In genomic region chr10:17783751-17784150, GRCh38 we compare ENCODE assay signal across 23 cellular contexts. TPM values are rescaled to one million over a fixed set of nuclear protein-coding genes. Genes with fewer than 3 reads are reported as not detected.
DNase-seq lines count a peak whose midpoint lies in the region; ATAC-seq and TF ChIP-seq lines count a peak whose summit lies in the region.
"Had no signal": no experiment of that assay in that cellular context is flagged by ENCODE, and none has a peak within 500 bp of the region (broad histone marks: within the 10 kb centered on the region; RNA-seq: fewer than 3 reads in every experiment).

No MANE protein-coding gene starts in this region.

- intact Hi-C loops in CD14-positive monocyte (cut with micrococcal nuclease) (loop anchor here in 1 of 2 donors (10.0 kb wide), 1 partner anchor 51 kb away; no protein-coding TSS in a partner anchor), mucosa of descending colon (cut with DNase I, micrococcal nuclease) (no loop called here)
- intact Hi-C loops in naive thymus-derived CD4-positive, alpha-beta T cell (cut with micrococcal nuclease) = no loop called here

- CTCF ChIA-PET in naive thymus-derived CD4-positive, alpha-beta T cell (lab: Charles Lee) = no interaction called here

- H3K27ac ChIP-seq in naive thymus-derived CD4-positive, alpha-beta T cell (ENCODE audit: low read depth, low read length) = no peak overlapping the region

- DNase-seq in CD14-positive monocyte (ENCODE audit: low spot score) (no peak), Kasumi-1 (lab: John Stamatoyannopoulos, UW) (peak; percentile 44 to 48), adipocyte (ENCODE audit: low read depth) (peak; percentile 9), mucosa of descending colon (no peak), NCI-H2107 (lab: John Stamatoyannopoulos, UW) (no peak), GM19240 (ENCODE audit: insufficient read length, low spot score) (no peak), mesothelial cell of epicardium (ENCODE audit: low spot score in 2 of 2, unreplicated experiment in 2 of 2) (no peak)
- DNase-seq in naive thymus-derived CD4-positive, alpha-beta T cell = no peak
- DNase-seq: activated T-cell treated with anti-CD3 and anti-CD28 coated beads, Interleukin-2, amount 50 U/mL, for 72 hours; CD8-positive, alpha-beta memory T cell; DMS53; NCI-H1092; NCI-H2081; NCI-H524 treated with DMSO at 0.1 percent for 48 hours; nucleus accumbens; T-helper 9 cell had no signal

- H3K9ac ChIP-seq in adipocyte (ENCODE audit: low read length) = peak overlapping the region; percentile 11

- no peaks in the 10 kb centered on the region for H3K27me3 ChIP-seq in adipocyte (replicated peaks; ENCODE audit: control insufficient read depth, insufficient read depth, low read length)
- H3K27me3 ChIP-seq in naive thymus-derived CD4-positive, alpha-beta T cell (ENCODE audit: control insufficient read depth in 2 of 2, insufficient read depth in 2 of 2, low read length in 2 of 2) = no peaks in the 10 kb centered on the region
- H3K27me3 ChIP-seq: right atrium auricular region, thyroid gland had no signal

- H3K9me3 Mint-ChIP-seq in CD14-positive monocyte = no peaks in the 10 kb centered on the region
- no peaks in the 10 kb centered on the region for H3K9me3 Mint-ChIP-seq in naive thymus-derived CD4-positive, alpha-beta T cell
- no peaks in the 10 kb centered on the region for H3K9me3 Mint-ChIP-seq in mesothelial cell of epicardium
- H3K9me3 Mint-ChIP-seq: activated T-cell treated with anti-CD3 and anti-CD28 coated beads, Interleukin-2, amount 50 U/mL, for 72 hours; CD8-positive, alpha-beta memory T cell had no signal

- POLR2A ChIA-PET in naive thymus-derived CD4-positive, alpha-beta T cell (lab: Charles Lee) = no interaction called here

- H3K4me1 Mint-ChIP-seq in CD14-positive monocyte (peaks cover 49% of the 10 kb centered on the region), mesothelial cell of epicardium (peaks cover 18% of the 10 kb centered on the region)
- peaks cover 0 to 4% (median 0%) of the 10 kb centered on the region in 7 donors for H3K4me1 Mint-ChIP-seq in naive thymus-derived CD4-positive, alpha-beta T cell
- H3K4me1 Mint-ChIP-seq: CD8-positive, alpha-beta memory T cell; stimulated activated memory B cell treated with anti-CD40 and anti-IgM and Interleukin-4, amounts not matched to agents 10 μg/mL and 1 μg/mL and 100 μg/mL, for 72 hours had no signal

- ATAC-seq in mucosa of descending colon = peak; percentile 14
- no peak for ATAC-seq in naive thymus-derived CD4-positive, alpha-beta T cell
- ATAC-seq: activated CD4-positive, CD25-positive, alpha-beta regulatory T cell treated with anti-CD3 and anti-CD28 coated beads, Interleukin-2, amount 50 U/mL, for 24 hours; activated T-cell treated with anti-CD3 and anti-CD28 coated beads, Interleukin-2, amount 50 U/mL, for 72 hours; left lobe of liver; stimulated activated memory B cell treated with anti-CD40 and anti-IgM and Interleukin-4, amounts not matched to agents 10 μg/mL and 1 μg/mL and 100 μg/mL, for 72 hours had no signal

- H3K27ac Mint-ChIP-seq in CD14-positive monocyte = peak overlapping the region in 6 of 7 donors; percentile 3 to 86 (median 56)
- H3K27ac Mint-ChIP-seq in naive thymus-derived CD4-positive, alpha-beta T cell = no peak overlapping the region
- H3K27ac Mint-ChIP-seq in mesothelial cell of epicardium = no peak overlapping the region
- H3K27ac Mint-ChIP-seq: activated naive CD8-positive, alpha-beta T cell; activated T-cell treated with anti-CD3 and anti-CD28 coated beads, Interleukin-2, amount 50 U/mL, for 72 hours; CD8-positive, alpha-beta memory T cell; stimulated activated memory B cell treated with anti-CD40 and anti-IgM and Interleukin-4, amounts not matched to agents 10 μg/mL and 1 μg/mL and 100 μg/mL, for 72 hours had no signal

- H3K36me3 Mint-ChIP-seq in CD14-positive monocyte (no peaks in the 10 kb centered on the region), mesothelial cell of epicardium (no peaks in the 10 kb centered on the region)
- H3K36me3 Mint-ChIP-seq in naive thymus-derived CD4-positive, alpha-beta T cell = no peaks in the 10 kb centered on the region
- H3K36me3 Mint-ChIP-seq: activated naive CD8-positive, alpha-beta T cell; stimulated activated memory B cell treated with anti-CD40 and anti-IgM and Interleukin-4, amounts not matched to agents 10 μg/mL and 1 μg/mL and 100 μg/mL, for 72 hours had no signal

- TF ChIP-seq CTCF in CD14-positive monocyte (IDR thresholded peaks at IDR 0.05) = no peak
- no peak for TF ChIP-seq CTCF in mucosa of descending colon (IDR thresholded peaks at IDR 0.05)
- TF ChIP-seq CTCF in mesothelial cell of epicardium (IDR thresholded peaks at IDR 0.05; ENCODE audit: unreplicated experiment) = no peak

- H3K27me3 Mint-ChIP-seq in CD14-positive monocyte (ENCODE audit: low read depth in 3 of 3) = peaks cover 1 to 8% (median 3%) of the 10 kb centered on the region in 3 donors
- H3K27me3 Mint-ChIP-seq in naive thymus-derived CD4-positive, alpha-beta T cell = peaks cover 0 to 8% (median 0%) of the 10 kb centered on the region in 5 donors
- no peaks in the 10 kb centered on the region for H3K27me3 Mint-ChIP-seq in mesothelial cell of epicardium (ENCODE audit: low read depth)
- H3K27me3 Mint-ChIP-seq: activated naive CD8-positive, alpha-beta T cell had no signal

- H3K36me3 ChIP-seq in adipocyte (ENCODE audit: control insufficient read depth, insufficient read depth, low read length, severe bottlenecking) (no peaks in the 10 kb centered on the region), mucosa of descending colon (ENCODE audit: low read depth) (no peaks in the 10 kb centered on the region)
- no peaks in the 10 kb centered on the region for H3K36me3 ChIP-seq in naive thymus-derived CD4-positive, alpha-beta T cell (ENCODE audit: control insufficient read depth in 2 of 3, insufficient read depth in 3 of 3, low read length in 3 of 3)
- H3K36me3 ChIP-seq: right atrium auricular region, thyroid gland had no signal

- H3K4me3 Mint-ChIP-seq in CD14-positive monocyte (peak overlapping the region in 1 of 2 donors; percentile 72), mesothelial cell of epicardium (no peak overlapping the region)
- no peak overlapping the region for H3K4me3 Mint-ChIP-seq in naive thymus-derived CD4-positive, alpha-beta T cell
- H3K4me3 Mint-ChIP-seq: activated naive CD8-positive, alpha-beta T cell; activated T-cell treated with anti-CD3 and anti-CD28 coated beads, Interleukin-2, amount 50 U/mL, for 72 hours; CD8-positive, alpha-beta memory T cell; stimulated activated memory B cell treated with anti-CD40 and anti-IgM and Interleukin-4, amounts not matched to agents 10 μg/mL and 1 μg/mL and 100 μg/mL, for 72 hours had no signal

- no peaks in the 10 kb centered on the region for H3K9me3 ChIP-seq in adipocyte (ENCODE audit: control insufficient read depth, low read length)
- H3K9me3 ChIP-seq in mucosa of descending colon = no peaks in the 10 kb centered on the region
- H3K9me3 ChIP-seq in naive thymus-derived CD4-positive, alpha-beta T cell (ENCODE audit: control insufficient read depth in 2 of 3, low read length in 3 of 3) = no peaks in the 10 kb centered on the region
- H3K9me3 ChIP-seq: right atrium auricular region, thyroid gland had no signal

- H3K4me1 ChIP-seq in adipocyte (ENCODE audit: control insufficient read depth, insufficient read depth, low read length) (peaks cover 45% of the 10 kb centered on the region), mucosa of descending colon (ENCODE audit: low read depth) (peaks cover 2% of the 10 kb centered on the region)
- H3K4me1 ChIP-seq in naive thymus-derived CD4-positive, alpha-beta T cell (ENCODE audit: control insufficient read depth in 2 of 2, insufficient read depth in 2 of 2, low read length in 2 of 2) = no peaks in the 10 kb centered on the region
- H3K4me1 ChIP-seq: thyroid gland had no signal

- H3K4me3 ChIP-seq in adipocyte (ENCODE audit: low read length) (peak overlapping the region; percentile 38), mucosa of descending colon (no peak overlapping the region)
- no peak overlapping the region for H3K4me3 ChIP-seq in naive thymus-derived CD4-positive, alpha-beta T cell (ENCODE audit: low read length)
- H3K4me3 ChIP-seq: right atrium auricular region, thyroid gland had no signal

RNA-seq across cellular contexts. Expression of gene MRC1, which starts 25.4 kb away (rescaled TPM):
- polyA plus RNA-seq in CD14-positive monocyte = under 1 TPM; 0.11 to 0.34 TPM
- total RNA-seq in mucosa of descending colon (10 to 100 TPM in 2 of 3 donors, 1 to 10 TPM in 1; 6.9 to 48.4 (median 43.0) TPM), mesothelial cell of epicardium (not detected in 3 replicates)
- 1 to 10 TPM in 2 of 5 experiments, under 1 TPM in 2, not detected in 1; 0.13 to 3.5 (median 1.9) TPM for total RNA-seq in naive thymus-derived CD4-positive, alpha-beta T cell
- polyA plus RNA-seq in naive thymus-derived CD4-positive, alpha-beta T cell = not detected
- total RNA-seq: SK-MEL-5 had no signal
- polyA plus RNA-seq: CD8-positive, alpha-beta memory T cell had no signal

RNA-seq across cellular contexts. Expression of gene TMEM236, which starts 31.8 kb away (rescaled TPM):
- not detected for polyA plus RNA-seq in CD14-positive monocyte
- 10 to 100 TPM; 37.8 to 80.8 (median 59.9) TPM for total RNA-seq in mucosa of descending colon
- under 1 TPM in 2 of 5 experiments, not detected in 3; 0.05 to 0.12 TPM for total RNA-seq in naive thymus-derived CD4-positive, alpha-beta T cell
- under 1 TPM in 1 of 2 donors, not detected in 1; 0.02 TPM for polyA plus RNA-seq in naive thymus-derived CD4-positive, alpha-beta T cell
- 0.04 TPM in 1 of 3 replicates, not detected in the others for total RNA-seq in mesothelial cell of epicardium
- polyA plus RNA-seq: CD8-positive, alpha-beta memory T cell had no signal

Comparison
In these comparisons a context has a peak if more than half of its experiments do, and no peak if none do; other contexts are left out.
1. DNase-seq: peak in Kasumi-1 (2 of 2) and adipocyte (single experiment); none in CD14-positive monocyte (single experiment), mucosa of descending colon (0 of 3), naive thymus-derived CD4-positive, alpha-beta T cell (0 of 9), NCI-H2107 (single experiment), GM19240 (single experiment) and mesothelial cell of epicardium (0 of 2).
2. H3K27ac Mint-ChIP-seq: peak in CD14-positive monocyte (6 of 7); none in naive thymus-derived CD4-positive, alpha-beta T cell (0 of 9) and mesothelial cell of epicardium (single experiment).
3. RNA of gene TMEM236, which starts 31.8 kb away (total RNA-seq): 37.8 to 80.8 TPM in mucosa of descending colon; 0.04 TPM in mesothelial cell of epicardium and 0.05 to 0.12 TPM in naive thymus-derived CD4-positive, alpha-beta T cell; every median in the first group is over 10 times any median in the second.